In genomic region chr22:21967693-21968271, GRCh38 we compare ENCODE assay signal across 9 cellular contexts.
"Had no signal": no experiment of that assay in that cellular context is flagged by ENCODE, and none has a peak within 500 bp of the region (broad histone marks: within the 10 kb centered on the region; RNA-seq: fewer than 3 reads in every experiment).

No MANE protein-coding gene starts in this region.

- H3K27ac ChIP-seq: GM23248, HL-60 had no signal

- FAIRE-seq: HepG2 had no signal

- ATAC-seq: HCT116, HepG2 had no signal

- H3K4me1 ChIP-seq: HAP-1 had no signal

- H3K9ac ChIP-seq: GM23248 had no signal

- H3K4me3 ChIP-seq: GM23248, HAP-1 had no signal

- DNase-seq: GM23248, GOT3, H7, HFFc6, KG1 had no signal

- H2AFZ ChIP-seq: GM23248 had no signal

- H3K9me3 ChIP-seq: HAP-1 had no signal
